Comparison of ENCODE assay signal across 7 cellular contexts in the genomic region with DNA sequence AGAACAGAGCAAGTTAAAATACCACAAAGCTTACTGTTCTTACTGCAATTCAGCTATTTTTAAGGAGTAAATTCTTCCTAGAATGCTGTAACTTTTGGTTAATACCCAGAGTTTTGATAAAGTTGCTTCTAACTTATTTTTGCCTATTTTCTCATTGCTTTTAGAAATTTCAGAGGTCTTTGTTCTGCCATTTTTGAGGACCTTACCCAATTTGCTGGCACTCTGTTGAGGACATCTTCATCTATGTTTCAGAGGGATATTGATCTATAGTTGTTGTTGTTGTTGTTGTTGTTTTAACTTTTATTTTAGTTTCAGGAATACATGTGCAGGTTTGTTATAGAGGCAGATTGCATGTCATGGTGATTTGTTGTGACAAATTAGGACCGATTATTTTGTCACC.
"Had no signal": no experiment of that assay in that cellular context is flagged by ENCODE, and none has a peak within 500 bp of the region (broad histone marks: within the 10 kb centered on the region; RNA-seq: fewer than 3 reads in every experiment).

No MANE protein-coding gene starts in this region.

- DNase-seq: GDM1, GF-D8 had no signal

- FAIRE-seq: G401.6, GM12891, GM12892, GM18507, GM19239 had no signal
